In the genomic region with DNA sequence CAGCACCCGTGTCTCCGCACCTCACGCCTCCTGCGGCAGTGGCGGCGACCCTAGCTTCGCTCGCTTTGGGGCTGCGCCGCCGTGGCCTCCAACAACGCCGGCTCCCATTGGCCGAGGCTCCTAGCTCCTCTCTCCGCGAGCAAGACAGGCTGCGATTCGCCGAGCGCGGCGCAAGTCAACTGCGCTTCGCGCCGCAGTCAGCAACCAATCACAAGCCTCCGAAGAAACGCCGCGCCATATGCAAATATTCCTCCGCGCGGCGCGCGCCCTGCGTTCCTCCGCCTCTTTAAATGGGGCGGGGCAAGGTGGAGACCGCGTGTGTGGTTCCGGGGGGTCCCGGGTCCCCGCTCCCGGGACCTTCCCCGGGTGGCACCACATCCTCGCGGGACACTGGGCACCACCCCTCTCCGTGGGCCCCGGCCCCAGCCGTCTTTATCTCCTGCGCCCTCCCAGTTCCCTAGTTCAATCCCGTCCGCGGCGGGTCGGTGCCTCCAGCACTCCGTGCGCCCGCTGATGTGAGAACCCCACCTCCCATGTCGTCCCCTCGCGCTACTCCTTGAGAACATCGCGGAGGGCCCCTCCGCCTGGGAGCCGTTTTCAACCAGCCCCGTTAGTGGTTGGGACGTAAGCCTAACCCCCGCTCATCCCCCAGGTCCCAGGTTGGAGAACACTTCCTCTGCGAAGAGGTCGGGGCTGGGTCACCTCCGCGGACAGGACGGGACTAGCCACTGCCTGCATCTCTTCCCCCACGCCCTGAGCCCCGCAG, we compare ENCODE assay signal across 8 cellular contexts. TPM values are rescaled to one million over a fixed set of nuclear protein-coding genes. Genes with fewer than 3 reads are reported as not detected.
DNase-seq lines count a peak whose midpoint lies in the region; ATAC-seq, FAIRE-seq and TF ChIP-seq lines count a peak whose summit lies in the region.

NAP1L4 (minus strand) TSS at position 96 of the 766 bp plus-strand sequence. CDS start 13,109 bp downstream, outside the sequence.

- no peak for TF ChIP-seq CTCF in HepG2 (CRISPR knock-in tag; IDR thresholded peaks at IDR 0.05)

- no peaks in the 10 kb centered on the region for H3K9me3 ChIP-seq in HepG2 (ENCODE audit: low read length)

- no peak within 1 kb of the TSS for H2AFZ ChIP-seq in HepG2 (ENCODE audit: low read length)

- peak; percentile 69 to 83; a peak in 3 of 4 replicates for TF ChIP-seq POLR2A in HepG2 (IDR thresholded peaks at IDR 0.05; ENCODE audit: insufficient read depth in 1 of 2, low read depth in 2 of 2, low read length in 2 of 2)

- ATAC-seq in GM19372 (IDR thresholded peaks at IDR 0.05; ENCODE audit: low read depth, unreplicated experiment) (peak; percentile 84), HG03558 (IDR thresholded peaks at IDR 0.05; ENCODE audit: extremely low read depth, unreplicated experiment) (peak; percentile 77), HepG2 (peak; percentile 90)

- peaks cover 43% of the 10 kb centered on the region for H3K79me2 ChIP-seq in HepG2 (ENCODE audit: insufficient read depth, low read length)

- CTCF ChIA-PET in HepG2 (lab: Yijun Ruan, JAX; ENCODE audit: low intra/inter-chr PET ratio, low total read pairs), result no interaction called here

- peaks cover 3% of the 10 kb centered on the region in 2 experiments; a peak in 3 of 5 replicates for H3K36me3 ChIP-seq in HepG2 (replicated peaks in 1 of 2; ENCODE audit: control insufficient read depth in 1 of 2, insufficient read depth in 2 of 2, low read length in 2 of 2)

- FAIRE-seq in HepG2 (lab: Jason Lieb, UNC), result peak; percentile 86

- BruUV-seq in HepG2 (replicated peaks; lab: Mats Ljungman, UMichigan), result TSS peak; percentile 64

- 0% methylated on average over 8 of the region's 77 CpGs for WGBS in HepG2 (ENCODE audit: low lambda C conversion rate)

- POLR2A ChIA-PET in HepG2 (lab: Yijun Ruan, JAX), result interaction anchor here (0.9 to 1.3 kb wide), 9 partner anchors 9 to 293 kb away, joined by 3 to 6 read pairs (median 4); partner anchors contain the start of genes CARS1, KCNQ1OT1 and PHLDA2

- H3K27ac ChIP-seq in HepG2 (ENCODE audit: extremely low read length, insufficient read depth, low read length), result peak within 1 kb of the TSS; percentile 97

- TF ChIP-seq RAD21 in HepG2 (CRISPR knock-in tag; IDR thresholded peaks at IDR 0.05), result no peak

- intact Hi-C loops in HepG2 (cut with micrococcal nuclease; ENCODE audit: unreplicated experiment), result no loop called here

- H3K4me3 ChIP-seq in HepG2 (replicated peaks in 1 of 3; ENCODE audit: insufficient read depth in 1 of 3, low read depth in 2 of 3, low read length in 3 of 3), result peak within 1 kb of the TSS; percentile 89 to 96 (median 90)

- H3K27me3 ChIP-seq in HepG2 (ENCODE audit: control insufficient read depth in 1 of 2, insufficient read depth in 2 of 2, low read length in 2 of 2), result no peaks in the 10 kb centered on the region; a peak in 2 of 5 replicates

- H4K20me1 ChIP-seq in HepG2 (ENCODE audit: insufficient read depth, low read length), result peaks cover 33% of the 10 kb centered on the region

- in situ Hi-C loops in HepG2 (cut with HindIII; ENCODE audit: extremely low pct_ligation_motif_present, low pct_unique_long_range_greater_than_20kb), result no loop called here

- no peak for TF ChIP-seq EP300 in HepG2 (IDR thresholded peaks at IDR 0.05; ENCODE audit: low read depth in 2 of 2, low read length in 2 of 2)
- no peak for TF ChIP-seq EP300 in HepG2 (CRISPR knock-in tag; IDR thresholded peaks at IDR 0.05; ENCODE audit: borderline replicate concordance)

- H3K4me1 ChIP-seq in HepG2 (ENCODE audit: insufficient read depth, low read length), result peaks cover 28% of the 10 kb centered on the region

- DNase-seq in C1 segment of cervical spinal cord (lab: John Stamatoyannopoulos, UW), result peak; percentile 58 to 96 (median 91)
- DNase-seq in NCI-H748 treated with DMSO at 0.1 percent for 48 hours (lab: John Stamatoyannopoulos, UW), result peak; percentile 94
- peak; percentile 90 to 92 for DNase-seq in activated CD4-positive, alpha-beta T cell treated with anti-CD3 and anti-CD28 coated beads, Interleukin-2, amount 50 U/mL, for 24 hours (ENCODE audit: low read depth in 1 of 2, low spot score in 1 of 2)
- peak; percentile 99 for DNase-seq in dermis blood vessel endothelial cell
- DNase-seq in HepG2 (ENCODE audit: low spot score), result peak; percentile 93
- DNase-seq in stimulated activated CD4-positive, alpha-beta T cell treated with anti-CD3 and anti-CD28 coated beads, Interleukin-4, amount 100 ng/mL, for 1 hour, result peak; percentile 98

- H3K4me2 ChIP-seq in HepG2 (ENCODE audit: low read depth, low read length), result peak within 1 kb of the TSS; percentile 88

- peak within 1 kb of the TSS; percentile 93 for H3K9ac ChIP-seq in HepG2 (ENCODE audit: insufficient read depth, low read depth, low read length)

TF ChIP-seq in HepG2, 621 proteins besides CTCF, POLR2A, EP300 and RAD21 (continues in another document):
- TF ChIP-seq, protein P1, sequence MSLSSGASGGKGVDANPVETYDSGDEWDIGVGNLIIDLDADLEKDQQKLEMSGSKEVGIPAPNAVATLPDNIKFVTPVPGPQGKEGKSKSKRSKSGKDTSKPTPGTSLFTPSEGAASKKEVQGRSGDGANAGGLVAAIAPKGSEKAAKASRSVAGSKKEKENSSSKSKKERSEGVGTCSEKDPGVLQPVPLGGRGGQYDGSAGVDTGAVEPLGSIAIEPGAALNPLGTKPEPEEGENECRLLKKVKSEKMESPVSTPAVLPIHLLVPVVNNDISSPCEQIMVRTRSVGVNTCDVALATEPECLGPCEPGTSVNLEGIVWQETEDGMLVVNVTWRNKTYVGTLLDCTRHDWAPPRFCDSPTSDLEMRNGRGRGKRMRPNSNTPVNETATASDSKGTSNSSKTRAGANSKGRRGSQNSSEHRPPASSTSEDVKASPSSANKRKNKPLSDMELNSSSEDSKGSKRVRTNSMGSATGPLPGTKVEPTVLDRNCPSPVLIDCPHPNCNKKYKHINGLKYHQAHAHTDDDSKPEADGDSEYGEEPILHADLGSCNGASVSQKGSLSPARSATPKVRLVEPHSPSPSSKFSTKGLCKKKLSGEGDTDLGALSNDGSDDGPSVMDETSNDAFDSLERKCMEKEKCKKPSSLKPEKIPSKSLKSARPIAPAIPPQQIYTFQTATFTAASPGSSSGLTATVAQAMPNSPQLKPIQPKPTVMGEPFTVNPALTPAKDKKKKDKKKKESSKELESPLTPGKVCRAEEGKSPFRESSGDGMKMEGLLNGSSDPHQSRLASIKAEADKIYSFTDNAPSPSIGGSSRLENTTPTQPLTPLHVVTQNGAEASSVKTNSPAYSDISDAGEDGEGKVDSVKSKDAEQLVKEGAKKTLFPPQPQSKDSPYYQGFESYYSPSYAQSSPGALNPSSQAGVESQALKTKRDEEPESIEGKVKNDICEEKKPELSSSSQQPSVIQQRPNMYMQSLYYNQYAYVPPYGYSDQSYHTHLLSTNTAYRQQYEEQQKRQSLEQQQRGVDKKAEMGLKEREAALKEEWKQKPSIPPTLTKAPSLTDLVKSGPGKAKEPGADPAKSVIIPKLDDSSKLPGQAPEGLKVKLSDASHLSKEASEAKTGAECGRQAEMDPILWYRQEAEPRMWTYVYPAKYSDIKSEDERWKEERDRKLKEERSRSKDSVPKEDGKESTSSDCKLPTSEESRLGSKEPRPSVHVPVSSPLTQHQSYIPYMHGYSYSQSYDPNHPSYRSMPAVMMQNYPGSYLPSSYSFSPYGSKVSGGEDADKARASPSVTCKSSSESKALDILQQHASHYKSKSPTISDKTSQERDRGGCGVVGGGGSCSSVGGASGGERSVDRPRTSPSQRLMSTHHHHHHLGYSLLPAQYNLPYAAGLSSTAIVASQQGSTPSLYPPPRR (CRISPR knock-in tag; IDR thresholded peaks at IDR 0.05; ENCODE audit: borderline replicate concordance), result no peak
- TF ChIP-seq MED8 (CRISPR knock-in tag; IDR thresholded peaks at IDR 0.05; ENCODE audit: insufficient replicate concordance) (no peak), ATF1 (CRISPR knock-in tag; IDR thresholded peaks at IDR 0.05) (no peak), ZNF670 (CRISPR knock-in tag; IDR thresholded peaks at IDR 0.05; ENCODE audit: borderline replicate concordance) (no peak)

RNA-seq across cellular contexts. Expression of gene NAP1L4, which starts in this region (rescaled TPM):
- total RNA-seq in dermis blood vessel endothelial cell (132 and 165 TPM in 2 replicates), HepG2 (2016; rRNA removed; fragmentation: Illumina TruSeq; extraction: Trizol) (186 and 213 TPM in 2 replicates)
- 229 and 281 TPM in 2 replicates for total RNA-seq in HepG2 (2016; cell fraction: cytosol; rRNA removed; fragmentation: Illumina TruSeq; extraction: Trizol; ENCODE audit: low read depth)
- 181 and 200 TPM in 2 replicates for total RNA-seq in HepG2 (2016; cell fraction: insoluble cytoplasmic fraction; rRNA removed; fragmentation: Illumina TruSeq; extraction: Trizol)
- 147 and 170 TPM in 2 replicates for total RNA-seq in HepG2 (2016; cell fraction: membrane; rRNA removed; fragmentation: Illumina TruSeq; extraction: Trizol)
- 186 and 203 TPM in 2 replicates for total RNA-seq in HepG2 (2016; cell fraction: nucleus; rRNA removed; fragmentation: Illumina TruSeq; extraction: Trizol)
- 64.0 and 71.5 TPM in 2 replicates for polyA plus RNA-seq in HepG2 (2011; rRNA removed)
- polyA plus RNA-seq in HepG2 (2011; cell fraction: cytosol; rRNA removed), result 60.2 and 65.1 TPM in 2 replicates
- 112 TPM in 2 replicates for polyA plus RNA-seq in HepG2 (2011; cell fraction: nucleus; rRNA removed)
- 74.7 and 106 TPM in 2 replicates for polyA plus RNA-seq in HepG2 (2012)
- polyA plus RNA-seq in HepG2 (2016; cell fraction: cytosol; fragmentation: Illumina TruSeq; extraction: Trizol; ENCODE audit: low read depth), result 32.0 and 34.1 TPM in 2 replicates
- polyA plus RNA-seq in HepG2 (2016; cell fraction: insoluble cytoplasmic fraction; fragmentation: Illumina TruSeq; extraction: Trizol; ENCODE audit: low read depth), result 187 and 197 TPM in 2 replicates
- 60.2 and 61.8 TPM in 2 replicates for polyA plus RNA-seq in HepG2 (2016; cell fraction: membrane; fragmentation: Illumina TruSeq; extraction: Trizol; ENCODE audit: low read depth)
- polyA plus RNA-seq in HepG2 (2016; cell fraction: nucleus; fragmentation: Illumina TruSeq; extraction: Trizol; ENCODE audit: insufficient read depth, low read depth), result 171 and 202 TPM in 2 replicates
- polyA minus RNA-seq in HepG2 (2011; rRNA and poly(A)+ RNA removed; ENCODE audit: low replicate concordance), result 61.7 and 117 TPM in 2 replicates
- polyA minus RNA-seq in HepG2 (2011; cell fraction: cytosol; rRNA and poly(A)+ RNA removed), result 46.9 and 61.0 TPM in 2 replicates
- 150 and 156 TPM in 2 replicates for polyA minus RNA-seq in HepG2 (2011; cell fraction: nucleus; rRNA and poly(A)+ RNA removed)

Comparison
In these comparisons a context has a peak if more than half of its experiments do, and no peak if none do; other contexts are left out.
1. Peak in every context shown above with its lines: DNase-seq, ATAC-seq, H3K4me3 ChIP-seq and H3K27ac ChIP-seq.